Comparison of ENCODE assay signal across 6 cellular contexts in the genomic region with DNA sequence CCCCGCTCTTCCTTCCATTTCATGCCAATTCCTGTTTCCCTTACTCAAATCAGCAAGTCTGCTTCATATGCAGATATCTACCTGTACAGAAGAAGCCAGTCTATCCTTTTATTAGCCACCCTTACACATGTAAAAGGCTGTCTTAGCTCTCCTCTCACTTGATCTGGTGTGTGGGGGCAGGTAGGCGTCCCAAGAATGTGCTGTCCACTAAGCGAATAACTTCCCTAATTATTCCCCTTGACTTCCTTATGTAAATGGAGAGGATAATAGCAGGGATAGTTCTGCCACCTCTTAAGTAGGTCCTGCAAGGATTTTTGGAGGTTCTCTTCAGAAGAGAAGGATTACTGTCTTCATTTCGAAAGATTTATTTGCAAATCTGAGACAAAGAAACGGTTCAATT.
"Had no signal": no experiment of that assay in that cellular context is flagged by ENCODE, and none has a peak within 500 bp of the region (broad histone marks: within the 10 kb centered on the region; RNA-seq: fewer than 3 reads in every experiment).

No MANE protein-coding gene starts in this region.

- H3K27me3 Mint-ChIP-seq: IgD-negative memory B cell had no signal

- H3K4me3 Mint-ChIP-seq: IgD-negative memory B cell had no signal

- FAIRE-seq: HTR-8/SVneo had no signal

- H3K27ac ChIP-seq: GM23248 had no signal

- H3K4me1 Mint-ChIP-seq: IgD-negative memory B cell had no signal

- H3K9me3 Mint-ChIP-seq: IgD-negative memory B cell had no signal

- H3K36me3 Mint-ChIP-seq: IgD-negative memory B cell had no signal

- DNase-seq: GM23248, H7, HCEC 1CT, KBM-7 had no signal

- H3K27ac Mint-ChIP-seq: IgD-negative memory B cell had no signal

- H3K4me3 ChIP-seq: GM23248 had no signal

- H3K9ac ChIP-seq: GM23248 had no signal
